ENCODE assay signal across 35 cellular contexts in genomic region chr19:41739361-41739760, GRCh38. TPM values are rescaled to one million over a fixed set of nuclear protein-coding genes. Genes with fewer than 3 reads are reported as not detected.
"Had no signal": no experiment of that assay in that cellular context is flagged by ENCODE, and none has a peak within 500 bp of the region (broad histone marks: within the 10 kb centered on the region; RNA-seq: fewer than 3 reads in every experiment).

No MANE protein-coding gene starts in this region.

- H3K27ac ChIP-seq: esophagus muscularis mucosa, gastroesophageal sphincter, heart right ventricle, WERI-Rb-1 had no signal

- ATAC-seq: activated CD4-positive, CD25-positive, alpha-beta regulatory T cell treated with anti-CD3 and anti-CD28 coated beads, Interleukin-2, amount 50 U/mL, for 24 hours; activated T-cell treated with anti-CD3 and anti-CD28 coated beads, Interleukin-2, amount 50 U/mL, for 4 hours; activated T-helper 17 cell treated with anti-CD3 and anti-CD28 coated beads, Interleukin-2, amount 50 U/mL, for 72 hours; gastroesophageal sphincter; heart right ventricle; T-helper 17 cell had no signal

- H3K36me3 ChIP-seq: esophagus muscularis mucosa, gastroesophageal sphincter, heart right ventricle, WERI-Rb-1 had no signal

- H3K9me3 Mint-ChIP-seq: activated B cell treated with CpG ODN at 0.5 μM for 24 hours; activated CD8-positive, alpha-beta T cell treated with anti-CD3 and anti-CD28 coated beads for 36 hours; activated T-cell treated with anti-CD3 and anti-CD28 coated beads, Interleukin-2, amount 50 U/mL, for 4 hours; activated T-helper 17 cell treated with anti-CD3 and anti-CD28 coated beads, Interleukin-2, amount 50 U/mL, for 72 hours; T-helper 2 cell treated with Interferon-gamma antibody and Interleukin-4, amounts not matched to agents 5 μg/mL and 100 μg/mL, for 36 hours had no signal

- H3K27ac Mint-ChIP-seq: activated B cell treated with CpG ODN at 0.5 μM for 24 hours; activated CD8-positive, alpha-beta T cell treated with anti-CD3 and anti-CD28 coated beads for 36 hours; activated naive CD8-positive, alpha-beta T cell; T-helper 17 cell; T-helper 2 cell treated with Interferon-gamma antibody and Interleukin-4, amounts not matched to agents 5 μg/mL and 100 μg/mL, for 36 hours had no signal

- H3K4me3 ChIP-seq: esophagus muscularis mucosa, gastroesophageal sphincter, heart right ventricle had no signal

- H3K4me1 ChIP-seq: esophagus muscularis mucosa, gastroesophageal sphincter, heart right ventricle had no signal

- DNase-seq: activated B cell treated with CpG ODN at 0.5 μM for 24 hours; activated CD4-positive, alpha-beta T cell treated with anti-CD3 and anti-CD28 coated beads for 48 hours; activated CD4-positive, alpha-beta T cell treated with anti-CD3 and anti-CD28 coated beads, Interleukin-2, amount 50 U/mL, for 1 hour; activated CD4-positive, alpha-beta T cell treated with anti-CD3 and anti-CD28 coated beads, Interleukin-2, amount 50 U/mL, for 48 hours; activated CD8-positive, alpha-beta memory T cell treated with anti-CD3 and anti-CD28 coated beads for 24 hours; activated CD8-positive, alpha-beta T cell treated with anti-CD3 and anti-CD28 coated beads for 36 hours; activated effector memory CD4-positive, alpha-beta T cell treated with Interleukin-2 at 50 U/mL for 16 hours; activated gamma-delta T cell treated with Interleukin-2 at 50 U/mL for 16 hours; activated naive CD4-positive, alpha-beta T cell treated with anti-CD3 and anti-CD28 coated beads, Interleukin-2, amount 50 U/mL, for 16 hours; activated naive CD4-positive, alpha-beta T cell treated with Interleukin-2 at 50 U/mL for 16 hours; activated T-cell treated with anti-CD3 and anti-CD28 coated beads, Interleukin-2, amount 50 U/mL, for 4 hours; amniotic stem cell; anterior cingulate cortex; caudate nucleus; effector CD8-positive, alpha-beta T cell; erythroblast; foreskin melanocyte; heart right ventricle; T-helper 1 cell; T-helper 17 cell; T1000; WERI-Rb-1 had no signal

- H3K4me3 Mint-ChIP-seq: activated B cell treated with CpG ODN at 0.5 μM for 24 hours; activated CD8-positive, alpha-beta T cell treated with anti-CD3 and anti-CD28 coated beads for 36 hours; activated naive CD8-positive, alpha-beta T cell; activated T-cell treated with anti-CD3 and anti-CD28 coated beads, Interleukin-2, amount 50 U/mL, for 4 hours; activated T-helper 17 cell treated with anti-CD3 and anti-CD28 coated beads, Interleukin-2, amount 50 U/mL, for 72 hours; T-helper 17 cell; T-helper 2 cell treated with Interferon-gamma antibody and Interleukin-4, amounts not matched to agents 5 μg/mL and 100 μg/mL, for 36 hours had no signal

- H3K9me3 ChIP-seq: esophagus muscularis mucosa, gastroesophageal sphincter, heart right ventricle had no signal

RNA-seq across cellular contexts. Expression of gene CEACAM6, which starts 16.0 kb away (rescaled TPM):
- total RNA-seq: activated B cell treated with CpG ODN at 0.5 μM for 24 hours; activated CD8-positive, alpha-beta T cell treated with anti-CD3 and anti-CD28 coated beads for 36 hours; activated T-helper 17 cell treated with anti-CD3 and anti-CD28 coated beads, Interleukin-2, amount 50 U/mL, for 72 hours; astrocyte; chondrocyte; dermis microvascular lymphatic vessel endothelial cell; endothelial cell of umbilical vein; fibroblast of lung; fibroblast of villous mesenchyme; glomerular endothelial cell; T-helper 17 cell had no signal

RNA-seq across cellular contexts. Expression of gene CEACAM5, which starts 30.9 kb away (rescaled TPM):
- total RNA-seq: activated B cell treated with CpG ODN at 0.5 μM for 24 hours; activated CD8-positive, alpha-beta T cell treated with anti-CD3 and anti-CD28 coated beads for 36 hours; activated T-helper 17 cell treated with anti-CD3 and anti-CD28 coated beads, Interleukin-2, amount 50 U/mL, for 72 hours; astrocyte; chondrocyte; dermis microvascular lymphatic vessel endothelial cell; endothelial cell of umbilical vein; fibroblast of lung; fibroblast of villous mesenchyme; glomerular endothelial cell; heart right ventricle; T-helper 17 cell had no signal

RNA-seq across cellular contexts. Expression of gene CEACAM7, which starts 51.3 kb away (rescaled TPM):
- total RNA-seq: activated B cell treated with CpG ODN at 0.5 μM for 24 hours; activated CD8-positive, alpha-beta T cell treated with anti-CD3 and anti-CD28 coated beads for 36 hours; activated T-helper 17 cell treated with anti-CD3 and anti-CD28 coated beads, Interleukin-2, amount 50 U/mL, for 72 hours; astrocyte; chondrocyte; endothelial cell of umbilical vein; fibroblast of lung; fibroblast of villous mesenchyme; glomerular endothelial cell; heart right ventricle; T-helper 17 cell had no signal

RNA-seq across cellular contexts. Expression of gene CEACAM3, which starts 57.0 kb away (rescaled TPM):
- total RNA-seq: activated B cell treated with CpG ODN at 0.5 μM for 24 hours; activated CD8-positive, alpha-beta T cell treated with anti-CD3 and anti-CD28 coated beads for 36 hours; activated T-cell treated with anti-CD3 and anti-CD28 coated beads, Interleukin-2, amount 50 U/mL, for 4 hours; activated T-helper 17 cell treated with anti-CD3 and anti-CD28 coated beads, Interleukin-2, amount 50 U/mL, for 72 hours; astrocyte; chondrocyte; dermis microvascular lymphatic vessel endothelial cell; endothelial cell of umbilical vein; fibroblast of lung; fibroblast of villous mesenchyme; glomerular endothelial cell had no signal
